Comparison of ENCODE assay signal across 2 cellular contexts in genomic region chr22:23199159-23199558, GRCh38.
TF ChIP-seq lines count a peak whose summit lies in the region.

No MANE protein-coding gene starts in this region.

TF ChIP-seq in WTC11, 78 proteins besides CTCF, POLR2A, EP300 and RAD21:
- no peak for TF ChIP-seq KAT7 (CRISPR knock-in tag; IDR thresholded peaks at IDR 0.05; ENCODE audit: borderline replicate concordance)

TF ChIP-seq in endothelial cell of umbilical vein, 7 proteins besides CTCF, POLR2A, EP300 and RAD21:
- no peak for TF ChIP-seq FOS (IDR thresholded peaks at IDR 0.05; ENCODE audit: borderline replicate concordance, insufficient read depth, low read length)
- no peak for TF ChIP-seq POLR2AphosphoS5 (IDR thresholded peaks at IDR 0.05; ENCODE audit: insufficient read depth, low read depth, low read length)
- TF ChIP-seq GATA2 (IDR thresholded peaks at IDR 0.05; ENCODE audit: insufficient read depth, insufficient read length, low read depth, low read length) = no peak
- TF ChIP-seq MAX (IDR thresholded peaks at IDR 0.05; ENCODE audit: insufficient read depth, insufficient read length) = no peak
- TF ChIP-seq JUN (IDR thresholded peaks at IDR 0.05; ENCODE audit: borderline replicate concordance, insufficient read depth, insufficient read length, low read depth) = no peak
- no peak for TF ChIP-seq MYC (IDR thresholded peaks at IDR 0.05; ENCODE audit: low read depth, low read length)
- TF ChIP-seq EZH2 (IDR thresholded peaks at IDR 0.05; ENCODE audit: borderline replicate concordance, low read depth, low read length, severe bottlenecking) = no peak
